1 cellular context compared by ENCODE assay signal in the genomic region with DNA sequence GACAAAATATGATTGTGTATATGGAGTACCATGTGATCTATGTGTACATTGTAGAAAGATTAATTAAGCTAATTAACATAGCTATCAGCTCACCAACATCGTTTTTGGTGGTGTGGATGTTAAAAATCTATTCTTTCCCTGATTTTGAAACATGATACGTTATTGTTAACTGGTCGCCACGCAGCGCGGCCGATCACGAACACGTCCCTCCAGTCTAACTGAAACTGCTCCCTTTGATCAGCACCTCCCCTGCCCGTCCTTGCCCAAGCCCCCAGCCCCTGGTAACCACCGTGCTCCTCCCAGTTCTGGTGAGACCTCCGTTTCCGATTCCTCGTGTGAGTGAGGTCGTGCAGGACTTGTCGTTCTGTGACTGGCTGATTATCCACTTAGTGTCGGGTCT.
TF ChIP-seq lines count a peak whose summit lies in the region.

No MANE protein-coding gene starts in this region.

TF ChIP-seq in IMR-90, 13 proteins besides CTCF, POLR2A, EP300 and RAD21 (continued from another document):
- TF ChIP-seq, protein P1, sequence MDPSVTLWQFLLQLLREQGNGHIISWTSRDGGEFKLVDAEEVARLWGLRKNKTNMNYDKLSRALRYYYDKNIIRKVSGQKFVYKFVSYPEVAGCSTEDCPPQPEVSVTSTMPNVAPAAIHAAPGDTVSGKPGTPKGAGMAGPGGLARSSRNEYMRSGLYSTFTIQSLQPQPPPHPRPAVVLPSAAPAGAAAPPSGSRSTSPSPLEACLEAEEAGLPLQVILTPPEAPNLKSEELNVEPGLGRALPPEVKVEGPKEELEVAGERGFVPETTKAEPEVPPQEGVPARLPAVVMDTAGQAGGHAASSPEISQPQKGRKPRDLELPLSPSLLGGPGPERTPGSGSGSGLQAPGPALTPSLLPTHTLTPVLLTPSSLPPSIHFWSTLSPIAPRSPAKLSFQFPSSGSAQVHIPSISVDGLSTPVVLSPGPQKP (IDR thresholded peaks at IDR 0.05; ENCODE audit: borderline replicate concordance, low read depth, low read length): no peak
- TF ChIP-seq USF2 (IDR thresholded peaks at IDR 0.05; ENCODE audit: low read depth, low read length) (no peak), MAFK (IDR thresholded peaks at IDR 0.05; ENCODE audit: low read depth, low read length) (no peak), FOS (IDR thresholded peaks at IDR 0.05; ENCODE audit: low read depth, low read length) (no peak), RFX5 (IDR thresholded peaks at IDR 0.05; ENCODE audit: low read depth, low read length) (no peak), CEBPB (IDR thresholded peaks at IDR 0.05; ENCODE audit: low read depth, low read length) (no peak), MAZ (IDR thresholded peaks at IDR 0.05; ENCODE audit: borderline replicate concordance, low read depth, low read length) (no peak), MXI1 (IDR thresholded peaks at IDR 0.05; ENCODE audit: borderline replicate concordance, low read depth, low read length) (no peak), CHD1 (IDR thresholded peaks at IDR 0.05; ENCODE audit: low read depth, low read length) (no peak), NFE2L2 (IDR thresholded peaks at IDR 0.05; ENCODE audit: low read depth, low read length) (no peak), BHLHE40 (IDR thresholded peaks at IDR 0.05; ENCODE audit: low read depth, low read length) (no peak)
